10 cellular contexts compared by ENCODE assay signal in genomic region chr11:34208266-34209135, GRCh38.
DNase-seq lines count a peak whose midpoint lies in the region; ATAC-seq, FAIRE-seq and TF ChIP-seq lines count a peak whose summit lies in the region.
"Had no signal": no experiment of that assay in that cellular context is flagged by ENCODE, and none has a peak within 500 bp of the region (broad histone marks: within the 10 kb centered on the region; RNA-seq: fewer than 3 reads in every experiment).

No MANE protein-coding gene starts in this region.

- DNase-seq in A549 (ENCODE audit: low read depth in 1 of 2, low spot score in 1 of 2) (peak; percentile 44 to 50), HFFc6 (peak; percentile 9), activated B cell treated with CpG ODN at 0.5 μM for 24 hours (no peak), iris pigment epithelial cell (ENCODE audit: low read depth) (peak; percentile 79), NCI-H345 treated with DMSO at 0.1 percent for 48 hours (lab: John Stamatoyannopoulos, UW; ENCODE audit: unreplicated experiment) (no peak), ecto neural progenitor cell (ENCODE audit: low spot score) (no peak), DMS153 treated with DMSO at 0.1 percent for 48 hours (lab: John Stamatoyannopoulos, UW; ENCODE audit: unreplicated experiment) (no peak), SW480 (ENCODE audit: low spot score) (no peak)
- DNase-seq: effector memory CD8-positive, alpha-beta T cell had no signal

- no peak for FAIRE-seq in A549 (lab: Jason Lieb, UNC)
- FAIRE-seq: islet of Langerhans had no signal

- intact Hi-C loops in activated B cell treated with CpG ODN at 0.5 μM for 24 hours (cut with micrococcal nuclease): loop anchor here (5.0 kb wide), 1 partner anchor 34 kb away; no protein-coding TSS in a partner anchor

- peak overlapping the region; percentile 40 to 72; a peak in 5 of 6 replicates for H3K27ac ChIP-seq in A549

- no peaks in the 10 kb centered on the region for H3K9me3 ChIP-seq in A549

- no peak for TF ChIP-seq POLR2A in A549 (IDR thresholded peaks at IDR 0.05; ENCODE audit: low read length)

- H3K27me3 Mint-ChIP-seq in HFFc6 (ENCODE audit: insufficient read depth): peaks cover 2% of the 10 kb centered on the region
- H3K27me3 Mint-ChIP-seq in activated B cell treated with CpG ODN at 0.5 μM for 24 hours: no peaks in the 10 kb centered on the region
- H3K27me3 Mint-ChIP-seq: effector memory CD8-positive, alpha-beta T cell had no signal

- TF ChIP-seq EP300 in A549 (IDR thresholded peaks at IDR 0.05): no peak

- peak overlapping the region; percentile 50 for H3K4me2 ChIP-seq in A549

- H3K4me1 ChIP-seq in A549: peaks cover 77% of the 10 kb centered on the region

- H3K9me3 Mint-ChIP-seq in HFFc6: no peaks in the 10 kb centered on the region
- no peaks in the 10 kb centered on the region for H3K9me3 Mint-ChIP-seq in activated B cell treated with CpG ODN at 0.5 μM for 24 hours
- H3K9me3 Mint-ChIP-seq: effector memory CD8-positive, alpha-beta T cell had no signal

- POLR2A ChIA-PET in A549 (lab: Yijun Ruan, JAX): no interaction called here
- POLR2A ChIA-PET in activated B cell treated with CpG ODN at 0.5 μM for 24 hours (lab: Charles Lee): interaction anchor here (1.1 kb wide), 1 partner anchor 23 kb away, joined by 4 read pairs; no protein-coding TSS in a partner anchor

- no peak overlapping the region for H3K4me3 ChIP-seq in A549

- no peak for TF ChIP-seq RAD21 in A549 (conservative IDR thresholded peaks at IDR 0.05 in 1 of 2, IDR thresholded peaks at IDR 0.05 in 1 of 2)

- CTCF ChIA-PET in A549 (lab: Yijun Ruan, JAX) (interaction anchor here (1.1 to 2.8 kb wide), 4 partner anchors 15 to 149 kb away, joined by 3 to 23 read pairs (median 6); partner anchors contain the start of gene ABTB2), activated B cell treated with CpG ODN at 0.5 μM for 24 hours (lab: Charles Lee) (no interaction called here)

- H3K36me3 Mint-ChIP-seq in HFFc6 (ENCODE audit: low read depth) (no peaks in the 10 kb centered on the region), activated B cell treated with CpG ODN at 0.5 μM for 24 hours (ENCODE audit: low read depth) (peaks cover 8% of the 10 kb centered on the region)

- peak; percentile 42 to 49; a peak in 4 of 6 replicates for ATAC-seq in A549
- ATAC-seq in activated B cell treated with CpG ODN at 0.5 μM for 24 hours (ENCODE audit: low read depth): peak; percentile 83
- ATAC-seq: effector memory CD8-positive, alpha-beta T cell had no signal

- H3K4me1 Mint-ChIP-seq in HFFc6 (ENCODE audit: low read depth): peaks cover 35% of the 10 kb centered on the region
- H3K4me1 Mint-ChIP-seq in activated B cell treated with CpG ODN at 0.5 μM for 24 hours: peaks cover 32% of the 10 kb centered on the region

- 67% methylated on average over 11 of the region's 11 CpGs for WGBS in A549 (ENCODE audit: missing lambda C conversion rate)

- H3K4me3 Mint-ChIP-seq in HFFc6 (no peak overlapping the region), activated B cell treated with CpG ODN at 0.5 μM for 24 hours (no peak overlapping the region)
- H3K4me3 Mint-ChIP-seq: effector memory CD8-positive, alpha-beta T cell had no signal

- H3K27ac Mint-ChIP-seq in HFFc6 (no peak overlapping the region), activated B cell treated with CpG ODN at 0.5 μM for 24 hours (peak overlapping the region; percentile 10)
- H3K27ac Mint-ChIP-seq: effector memory CD8-positive, alpha-beta T cell had no signal

- TF ChIP-seq CTCF in A549 (IDR thresholded peaks at IDR 0.05): no peak
- TF ChIP-seq CTCF in HFFc6 (IDR thresholded peaks at IDR 0.05): no peak
- TF ChIP-seq CTCF in activated B cell treated with CpG ODN at 0.5 μM for 24 hours (IDR thresholded peaks at IDR 0.05): no peak

TF ChIP-seq in A549, 52 proteins besides CTCF, POLR2A, EP300 and RAD21:
- 0 out of 3 replicates have a peak, but pooled peaks have one; percentile 10 for TF ChIP-seq SMC3 (IDR thresholded peaks at IDR 0.05)
- no peak for TF ChIP-seq RNF2 (IDR thresholded peaks at IDR 0.05; ENCODE audit: borderline replicate concordance, low read depth)
- no peak for TF ChIP-seq FOXS1 (CRISPR knock-in tag; IDR thresholded peaks at IDR 0.05)
- TF ChIP-seq HES2 (IDR thresholded peaks at IDR 0.05): peak; percentile 50; the same call in 1 of the 2 replicates
- TF ChIP-seq CEBPB (IDR thresholded peaks at IDR 0.05): peak; percentile 13 to 87
- TF ChIP-seq RARB (CRISPR knock-in tag; IDR thresholded peaks at IDR 0.05): no peak
- no peak for TF ChIP-seq CHD2 (IDR thresholded peaks at IDR 0.05; ENCODE audit: low read length, partially characterized antibody)
- TF ChIP-seq FOSL2 (IDR thresholded peaks at IDR 0.05): no peak
- peak; percentile 45 for TF ChIP-seq FOSL2 (CRISPR knock-in tag; IDR thresholded peaks at IDR 0.05)
- no peak for TF ChIP-seq ESRRA (IDR thresholded peaks at IDR 0.05; ENCODE audit: borderline replicate concordance, low read length)

Comparison
In these comparisons a context has a peak if more than half of its experiments do, and no peak if none do; other contexts are left out.
1. DNase-seq: peak in A549 (2 of 2), HFFc6 (single experiment) and iris pigment epithelial cell (single experiment); none in activated B cell treated with CpG ODN at 0.5 μM for 24 hours (single experiment), NCI-H345 treated with DMSO at 0.1 percent for 48 hours (single experiment), ecto neural progenitor cell (single experiment), DMS153 treated with DMSO at 0.1 percent for 48 hours (single experiment) and SW480 (single experiment).